1 cellular context compared by ENCODE assay signal in the genomic region with DNA sequence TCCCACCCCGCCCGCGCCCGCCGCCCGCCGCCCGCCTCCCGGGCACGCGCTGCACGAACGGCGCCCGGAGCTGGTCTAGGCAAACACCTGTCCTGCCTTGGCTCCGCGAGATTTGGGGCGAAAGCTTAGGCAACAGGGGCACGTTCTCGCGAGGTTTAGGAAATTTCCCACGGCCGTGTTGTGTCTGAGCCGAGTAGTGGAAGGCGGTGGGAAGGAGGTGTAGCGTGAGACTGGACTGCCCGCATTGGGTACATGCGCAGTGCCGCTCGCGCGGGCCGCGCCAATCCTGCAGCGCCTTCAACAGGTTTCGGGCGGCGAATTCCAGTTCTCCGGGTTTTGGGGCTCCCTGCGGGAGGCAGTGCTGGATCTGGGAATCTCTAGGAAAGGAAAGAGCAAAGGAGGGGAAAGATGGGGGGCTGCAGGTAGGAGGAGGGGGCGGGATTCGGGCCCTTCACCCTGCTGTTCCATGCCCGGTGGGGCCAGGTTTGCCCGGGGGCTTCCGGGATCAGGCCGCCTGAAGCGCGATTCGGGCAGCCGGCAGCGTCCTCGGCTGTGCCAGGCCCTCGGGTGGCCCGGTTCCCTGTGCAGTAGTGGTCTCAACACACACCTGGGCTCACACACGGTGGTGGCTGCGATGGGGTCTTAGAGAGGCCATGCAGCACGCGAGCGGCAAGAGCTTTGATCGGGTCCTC.
TF ChIP-seq lines count a peak whose summit lies in the region.

No MANE protein-coding gene starts in this region.

TF ChIP-seq in HepG2, 621 proteins besides CTCF, POLR2A, EP300 and RAD21 (continued from another document and continues in another):
- TF ChIP-seq, protein P1, sequence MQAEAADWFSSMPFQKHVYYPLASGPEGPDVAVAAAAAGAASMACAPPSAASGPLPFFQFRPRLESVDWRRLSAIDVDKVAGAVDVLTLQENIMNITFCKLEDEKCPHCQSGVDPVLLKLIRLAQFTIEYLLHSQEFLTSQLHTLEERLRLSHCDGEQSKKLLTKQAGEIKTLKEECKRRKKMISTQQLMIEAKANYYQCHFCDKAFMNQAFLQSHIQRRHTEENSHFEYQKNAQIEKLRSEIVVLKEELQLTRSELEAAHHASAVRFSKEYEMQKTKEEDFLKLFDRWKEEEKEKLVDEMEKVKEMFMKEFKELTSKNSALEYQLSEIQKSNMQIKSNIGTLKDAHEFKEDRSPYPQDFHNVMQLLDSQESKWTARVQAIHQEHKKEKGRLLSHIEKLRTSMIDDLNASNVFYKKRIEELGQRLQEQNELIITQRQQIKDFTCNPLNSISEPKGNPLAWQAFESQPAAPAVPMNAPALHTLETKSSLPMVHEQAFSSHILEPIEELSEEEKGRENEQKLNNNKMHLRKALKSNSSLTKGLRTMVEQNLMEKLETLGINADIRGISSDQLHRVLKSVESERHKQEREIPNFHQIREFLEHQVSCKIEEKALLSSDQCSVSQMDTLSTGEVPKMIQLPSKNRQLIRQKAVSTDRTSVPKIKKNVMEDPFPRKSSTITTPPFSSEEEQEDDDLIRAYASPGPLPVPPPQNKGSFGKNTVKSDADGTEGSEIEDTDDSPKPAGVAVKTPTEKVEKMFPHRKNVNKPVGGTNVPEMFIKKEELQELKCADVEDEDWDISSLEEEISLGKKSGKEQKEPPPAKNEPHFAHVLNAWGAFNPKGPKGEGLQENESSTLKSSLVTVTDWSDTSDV (CRISPR knock-in tag; IDR thresholded peaks at IDR 0.05): no peak
- TF ChIP-seq SIX4 (CRISPR knock-in tag; IDR thresholded peaks at IDR 0.05): no peak
- TF ChIP-seq ZNF777 (CRISPR knock-in tag; IDR thresholded peaks at IDR 0.05): no peak
- TF ChIP-seq ZNF207 (IDR thresholded peaks at IDR 0.05; ENCODE audit: borderline replicate concordance): no peak
- TF ChIP-seq ZNF282 (IDR thresholded peaks at IDR 0.05; ENCODE audit: partially characterized antibody): no peak
- TF ChIP-seq TGIF2 (CRISPR knock-in tag; IDR thresholded peaks at IDR 0.05): peak; percentile 17; the same call in 1 of the 2 replicates
- no peak for TF ChIP-seq ZNF7 (CRISPR knock-in tag; IDR thresholded peaks at IDR 0.05)
- no peak for TF ChIP-seq SETDB1 (CRISPR knock-in tag; IDR thresholded peaks at IDR 0.05; ENCODE audit: borderline replicate concordance)
- TF ChIP-seq ZNF749 (CRISPR knock-in tag; IDR thresholded peaks at IDR 0.05; ENCODE audit: borderline replicate concordance): no peak
- no peak for TF ChIP-seq TBX2 (CRISPR knock-in tag; IDR thresholded peaks at IDR 0.05; ENCODE audit: borderline replicate concordance)
- TF ChIP-seq, protein P2, sequence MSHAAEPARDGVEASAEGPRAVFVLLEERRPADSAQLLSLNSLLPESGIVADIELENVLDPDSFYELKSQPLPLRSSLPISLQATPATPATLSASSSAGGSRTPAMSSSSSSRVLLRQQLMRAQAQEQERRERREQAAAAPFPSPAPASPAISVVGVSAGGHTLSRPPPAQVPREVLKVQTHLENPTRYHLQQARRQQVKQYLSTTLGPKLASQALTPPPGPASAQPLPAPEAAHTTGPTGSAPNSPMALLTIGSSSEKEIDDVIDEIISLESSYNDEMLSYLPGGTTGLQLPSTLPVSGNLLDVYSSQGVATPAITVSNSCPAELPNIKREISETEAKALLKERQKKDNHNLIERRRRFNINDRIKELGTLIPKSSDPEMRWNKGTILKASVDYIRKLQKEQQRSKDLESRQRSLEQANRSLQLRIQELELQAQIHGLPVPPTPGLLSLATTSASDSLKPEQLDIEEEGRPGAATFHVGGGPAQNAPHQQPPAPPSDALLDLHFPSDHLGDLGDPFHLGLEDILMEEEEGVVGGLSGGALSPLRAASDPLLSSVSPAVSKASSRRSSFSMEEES (CRISPR knock-in tag; IDR thresholded peaks at IDR 0.05): no peak
- peak; percentile 57; the same call in 1 of the 2 replicates for TF ChIP-seq ZNF616 (CRISPR knock-in tag; IDR thresholded peaks at IDR 0.05; ENCODE audit: low read depth)
- TF ChIP-seq ZBTB3 (CRISPR knock-in tag; IDR thresholded peaks at IDR 0.05; ENCODE audit: borderline replicate concordance, low read depth): no peak
- TF ChIP-seq, protein P3, sequence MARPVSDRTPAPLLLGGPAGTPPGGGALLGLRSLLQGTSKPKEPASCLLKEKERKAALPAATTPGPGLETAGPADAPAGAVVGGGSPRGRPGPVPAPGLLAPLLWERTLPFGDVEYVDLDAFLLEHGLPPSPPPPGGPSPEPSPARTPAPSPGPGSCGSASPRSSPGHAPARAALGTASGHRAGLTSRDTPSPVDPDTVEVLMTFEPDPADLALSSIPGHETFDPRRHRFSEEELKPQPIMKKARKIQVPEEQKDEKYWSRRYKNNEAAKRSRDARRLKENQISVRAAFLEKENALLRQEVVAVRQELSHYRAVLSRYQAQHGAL (CRISPR knock-in tag; IDR thresholded peaks at IDR 0.05; ENCODE audit: not compliant biosample characterization): no peak
- no peak for TF ChIP-seq NCOR1 (IDR thresholded peaks at IDR 0.05; ENCODE audit: borderline replicate concordance, low read length)
- TF ChIP-seq, protein P4, sequence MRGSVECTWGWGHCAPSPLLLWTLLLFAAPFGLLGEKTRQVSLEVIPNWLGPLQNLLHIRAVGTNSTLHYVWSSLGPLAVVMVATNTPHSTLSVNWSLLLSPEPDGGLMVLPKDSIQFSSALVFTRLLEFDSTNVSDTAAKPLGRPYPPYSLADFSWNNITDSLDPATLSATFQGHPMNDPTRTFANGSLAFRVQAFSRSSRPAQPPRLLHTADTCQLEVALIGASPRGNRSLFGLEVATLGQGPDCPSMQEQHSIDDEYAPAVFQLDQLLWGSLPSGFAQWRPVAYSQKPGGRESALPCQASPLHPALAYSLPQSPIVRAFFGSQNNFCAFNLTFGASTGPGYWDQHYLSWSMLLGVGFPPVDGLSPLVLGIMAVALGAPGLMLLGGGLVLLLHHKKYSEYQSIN (CRISPR knock-in tag; IDR thresholded peaks at IDR 0.05; ENCODE audit: borderline replicate concordance): no peak
- TF ChIP-seq, protein P5, sequence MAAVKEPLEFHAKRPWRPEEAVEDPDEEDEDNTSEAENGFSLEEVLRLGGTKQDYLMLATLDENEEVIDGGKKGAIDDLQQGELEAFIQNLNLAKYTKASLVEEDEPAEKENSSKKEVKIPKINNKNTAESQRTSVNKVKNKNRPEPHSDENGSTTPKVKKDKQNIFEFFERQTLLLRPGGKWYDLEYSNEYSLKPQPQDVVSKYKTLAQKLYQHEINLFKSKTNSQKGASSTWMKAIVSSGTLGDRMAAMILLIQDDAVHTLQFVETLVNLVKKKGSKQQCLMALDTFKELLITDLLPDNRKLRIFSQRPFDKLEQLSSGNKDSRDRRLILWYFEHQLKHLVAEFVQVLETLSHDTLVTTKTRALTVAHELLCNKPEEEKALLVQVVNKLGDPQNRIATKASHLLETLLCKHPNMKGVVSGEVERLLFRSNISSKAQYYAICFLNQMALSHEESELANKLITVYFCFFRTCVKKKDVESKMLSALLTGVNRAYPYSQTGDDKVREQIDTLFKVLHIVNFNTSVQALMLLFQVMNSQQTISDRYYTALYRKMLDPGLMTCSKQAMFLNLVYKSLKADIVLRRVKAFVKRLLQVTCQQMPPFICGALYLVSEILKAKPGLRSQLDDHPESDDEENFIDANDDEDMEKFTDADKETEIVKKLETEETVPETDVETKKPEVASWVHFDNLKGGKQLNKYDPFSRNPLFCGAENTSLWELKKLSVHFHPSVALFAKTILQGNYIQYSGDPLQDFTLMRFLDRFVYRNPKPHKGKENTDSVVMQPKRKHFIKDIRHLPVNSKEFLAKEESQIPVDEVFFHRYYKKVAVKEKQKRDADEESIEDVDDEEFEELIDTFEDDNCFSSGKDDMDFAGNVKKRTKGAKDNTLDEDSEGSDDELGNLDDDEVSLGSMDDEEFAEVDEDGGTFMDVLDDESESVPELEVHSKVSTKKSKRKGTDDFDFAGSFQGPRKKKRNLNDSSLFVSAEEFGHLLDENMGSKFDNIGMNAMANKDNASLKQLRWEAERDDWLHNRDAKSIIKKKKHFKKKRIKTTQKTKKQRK (IDR thresholded peaks at IDR 0.05; ENCODE audit: low read length): no peak
- TF ChIP-seq FOXP1 (IDR thresholded peaks at IDR 0.05): no peak
- 0 out of 2 replicates have a peak, but pooled peaks have one; percentile 22 for TF ChIP-seq FOXP1 (CRISPR knock-in tag; IDR thresholded peaks at IDR 0.05)
- no peak for TF ChIP-seq ZNF44 (CRISPR knock-in tag; IDR thresholded peaks at IDR 0.05)
- TF ChIP-seq KLF11 (CRISPR knock-in tag; IDR thresholded peaks at IDR 0.05): no peak
- no peak for TF ChIP-seq ZNF780A (CRISPR knock-in tag; IDR thresholded peaks at IDR 0.05)
- no peak for TF ChIP-seq IRX3 (CRISPR knock-in tag; IDR thresholded peaks at IDR 0.05; ENCODE audit: borderline replicate concordance, low read depth)
- no peak; the same call in 1 of the 2 replicates for TF ChIP-seq ZNF782 (CRISPR knock-in tag; IDR thresholded peaks at IDR 0.05; ENCODE audit: borderline replicate concordance)
- TF ChIP-seq CC2D1A (CRISPR knock-in tag; IDR thresholded peaks at IDR 0.05): no peak
- no peak for TF ChIP-seq SYNCRIP (IDR thresholded peaks at IDR 0.05; ENCODE audit: insufficient read depth, low read depth, low read length)
- no peak for TF ChIP-seq RAD51 (IDR thresholded peaks at IDR 0.05; ENCODE audit: borderline replicate concordance)
- TF ChIP-seq, protein P6, sequence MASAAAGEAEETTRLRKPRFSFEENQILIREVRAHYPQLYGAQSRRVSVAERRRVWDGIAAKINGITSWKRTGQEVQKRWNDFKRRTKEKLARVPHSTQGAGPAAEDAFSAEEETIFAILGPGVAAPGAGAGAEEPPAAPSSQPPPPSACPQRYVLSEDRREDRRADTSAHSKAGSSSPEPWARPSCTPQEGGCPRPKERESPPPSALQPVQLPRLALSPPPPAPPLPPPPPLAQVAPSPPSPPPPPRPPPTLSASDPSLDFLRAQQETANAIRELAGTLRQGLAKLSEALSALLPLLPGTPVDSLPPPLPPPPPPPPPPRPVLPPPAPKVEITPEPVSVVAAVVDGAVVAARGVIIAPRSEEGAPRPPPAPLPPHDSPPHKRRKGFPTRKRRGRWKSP (CRISPR knock-in tag; IDR thresholded peaks at IDR 0.05): no peak; the same call in 1 of the 2 replicates
- no peak for TF ChIP-seq ZNF674 (CRISPR knock-in tag; IDR thresholded peaks at IDR 0.05; ENCODE audit: low read depth)
- 0 out of 2 replicates have a peak, but pooled peaks have one; percentile 54 for TF ChIP-seq CBFB (CRISPR knock-in tag; IDR thresholded peaks at IDR 0.05)
- no peak for TF ChIP-seq BRCA1 (CRISPR knock-in tag; IDR thresholded peaks at IDR 0.05)
- TF ChIP-seq ZBTB42 (CRISPR knock-in tag; IDR thresholded peaks at IDR 0.05): 0 out of 2 replicates have a peak, but pooled peaks have one; percentile 14
- TF ChIP-seq, protein P7, sequence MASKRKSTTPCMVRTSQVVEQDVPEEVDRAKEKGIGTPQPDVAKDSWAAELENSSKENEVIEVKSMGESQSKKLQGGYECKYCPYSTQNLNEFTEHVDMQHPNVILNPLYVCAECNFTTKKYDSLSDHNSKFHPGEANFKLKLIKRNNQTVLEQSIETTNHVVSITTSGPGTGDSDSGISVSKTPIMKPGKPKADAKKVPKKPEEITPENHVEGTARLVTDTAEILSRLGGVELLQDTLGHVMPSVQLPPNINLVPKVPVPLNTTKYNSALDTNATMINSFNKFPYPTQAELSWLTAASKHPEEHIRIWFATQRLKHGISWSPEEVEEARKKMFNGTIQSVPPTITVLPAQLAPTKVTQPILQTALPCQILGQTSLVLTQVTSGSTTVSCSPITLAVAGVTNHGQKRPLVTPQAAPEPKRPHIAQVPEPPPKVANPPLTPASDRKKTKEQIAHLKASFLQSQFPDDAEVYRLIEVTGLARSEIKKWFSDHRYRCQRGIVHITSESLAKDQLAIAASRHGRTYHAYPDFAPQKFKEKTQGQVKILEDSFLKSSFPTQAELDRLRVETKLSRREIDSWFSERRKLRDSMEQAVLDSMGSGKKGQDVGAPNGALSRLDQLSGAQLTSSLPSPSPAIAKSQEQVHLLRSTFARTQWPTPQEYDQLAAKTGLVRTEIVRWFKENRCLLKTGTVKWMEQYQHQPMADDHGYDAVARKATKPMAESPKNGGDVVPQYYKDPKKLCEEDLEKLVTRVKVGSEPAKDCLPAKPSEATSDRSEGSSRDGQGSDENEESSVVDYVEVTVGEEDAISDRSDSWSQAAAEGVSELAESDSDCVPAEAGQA (IDR thresholded peaks at IDR 0.05; ENCODE audit: low read depth): no peak; the same call in 1 of the 2 replicates
- TF ChIP-seq, protein P7 (CRISPR knock-in tag; IDR thresholded peaks at IDR 0.05; ENCODE audit: borderline replicate concordance): no peak
- TF ChIP-seq RXRA (CRISPR knock-in tag; IDR thresholded peaks at IDR 0.05): 0 out of 2 replicates have a peak, but pooled peaks have one; percentile 18
- no peak for TF ChIP-seq PHB2 (IDR thresholded peaks at IDR 0.05; ENCODE audit: partially characterized antibody)
- no peak for TF ChIP-seq REXO4 (CRISPR knock-in tag; IDR thresholded peaks at IDR 0.05; ENCODE audit: borderline replicate concordance)
- TF ChIP-seq JARID2 (CRISPR knock-in tag; IDR thresholded peaks at IDR 0.05; ENCODE audit: insufficient replicate concordance): no peak
- TF ChIP-seq, protein P8, sequence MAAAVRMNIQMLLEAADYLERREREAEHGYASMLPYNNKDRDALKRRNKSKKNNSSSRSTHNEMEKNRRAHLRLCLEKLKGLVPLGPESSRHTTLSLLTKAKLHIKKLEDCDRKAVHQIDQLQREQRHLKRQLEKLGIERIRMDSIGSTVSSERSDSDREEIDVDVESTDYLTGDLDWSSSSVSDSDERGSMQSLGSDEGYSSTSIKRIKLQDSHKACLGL (CRISPR knock-in tag; IDR thresholded peaks at IDR 0.05): no peak; the same call in 1 of the 2 replicates
- TF ChIP-seq ZBTB7A (CRISPR knock-in tag; IDR thresholded peaks at IDR 0.05): no peak
- TF ChIP-seq, protein P9, sequence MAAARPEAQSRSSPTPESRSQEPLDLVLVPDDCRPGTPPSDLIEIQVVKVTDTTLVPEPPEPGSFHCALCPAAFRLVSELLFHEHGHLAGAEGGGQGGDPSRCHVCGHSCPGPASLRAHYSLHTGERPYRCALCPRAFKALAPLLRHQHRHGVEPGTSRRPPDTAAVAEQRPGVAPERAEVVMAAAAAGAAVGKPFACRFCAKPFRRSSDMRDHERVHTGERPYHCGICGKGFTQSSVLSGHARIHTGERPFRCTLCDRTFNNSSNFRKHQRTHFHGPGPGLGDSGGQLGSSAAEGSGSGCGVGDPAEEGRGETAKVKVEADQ (CRISPR knock-in tag; IDR thresholded peaks at IDR 0.05; ENCODE audit: borderline replicate concordance): no peak
- TF ChIP-seq CCAR2 (optimal IDR thresholded peaks at IDR 0.05; ENCODE audit: low read depth, low read length): no peak
- TF ChIP-seq PCBP2 (optimal IDR thresholded peaks at IDR 0.05; ENCODE audit: low read depth, low read length, poor library complexity, severe bottlenecking): no peak
